Comparison of ENCODE assay signal across 1 cellular context in genomic region chr19:40598121-40598917, GRCh38.
A peak's percentile ranks its signal among the peaks of the same experiment; 100 is the strongest.
TF ChIP-seq lines count a peak whose summit lies in the region.

No MANE protein-coding gene starts in this region.

TF ChIP-seq in K562, 482 proteins besides CTCF, POLR2A, EP300 and RAD21 (continued from another document and continues in another):
- TF ChIP-seq BCLAF1 (IDR thresholded peaks at IDR 0.05; ENCODE audit: borderline replicate concordance in 1 of 2, control insufficient read depth in 1 of 2, low read depth in 2 of 2, low read length in 1 of 2) (peak in 1 of 2 experiments; percentile 92; a peak in 2 of 4 replicates), TFAP4 (CRISPR knock-in tag; IDR thresholded peaks at IDR 0.05; ENCODE audit: borderline replicate concordance) (peak; percentile 95), FIP1L1 (IDR thresholded peaks at IDR 0.05; ENCODE audit: low read depth, low read length, poor library complexity, severe bottlenecking) (peak; percentile 20), GTF2F1 (IDR thresholded peaks at IDR 0.05; ENCODE audit: low read depth, low read length) (no peak), RUNX1 (IDR thresholded peaks at IDR 0.05; ENCODE audit: low read depth) (no peak), RBM25 (IDR thresholded peaks at IDR 0.05; ENCODE audit: low read depth, low read length, severe bottlenecking) (no peak), ARID3A (IDR thresholded peaks at IDR 0.05; ENCODE audit: borderline replicate concordance, low read depth, low read length) (0 out of 2 replicates have a peak, but pooled peaks have one; percentile 17), HDAC3 (IDR thresholded peaks at IDR 0.05; ENCODE audit: borderline replicate concordance, partially characterized antibody) (no peak), PCBP1 (IDR thresholded peaks at IDR 0.05; ENCODE audit: low read depth, low read length, poor library complexity, severe bottlenecking) (peak; percentile 47), ZNF75A (CRISPR knock-in tag; IDR thresholded peaks at IDR 0.05) (no peak), MTA3 (IDR thresholded peaks at IDR 0.05; ENCODE audit: borderline replicate concordance) (peak; percentile 69; the same call in 1 of the 2 replicates), MBD2 (IDR thresholded peaks at IDR 0.05; ENCODE audit: borderline replicate concordance, low read depth) (peak; percentile 81), MYBL2 (IDR thresholded peaks at IDR 0.05; ENCODE audit: low read depth) (no peak), MYBL2 (CRISPR knock-in tag; IDR thresholded peaks at IDR 0.05; ENCODE audit: borderline replicate concordance) (no peak), CBX2 (IDR thresholded peaks at IDR 0.05; ENCODE audit: insufficient read depth, low read length, poor library complexity, severe bottlenecking) (no peak), ATF3 (IDR thresholded peaks at IDR 0.05) (peak; percentile 29; the same call in 1 of the 2 replicates), ATF3 (CRISPR knock-in tag; conservative IDR thresholded peaks at IDR 0.05) (0 out of 2 replicates have a peak, but pooled peaks have one; percentile 15), MGA (IDR thresholded peaks at IDR 0.05) (peak; percentile 54; the same call in 1 of the 2 replicates), UBTF (IDR thresholded peaks at IDR 0.05; ENCODE audit: borderline replicate concordance in 1 of 2, low read depth in 2 of 2, low read length in 2 of 2) (peak in 1 of 2 experiments; percentile 79; a peak in 1 of 4 replicates), AFF4 (CRISPR knock-in tag; IDR thresholded peaks at IDR 0.05) (peak; percentile 52; the same call in 1 of the 2 replicates), GATAD2B (IDR thresholded peaks at IDR 0.05; ENCODE audit: borderline replicate concordance) (peak; percentile 26; the same call in 1 of the 2 replicates), CBX3 (IDR thresholded peaks at IDR 0.05; ENCODE audit: borderline replicate concordance in 1 of 2, low read length in 2 of 2) (no peak)
